8 cellular contexts compared by ENCODE assay signal in genomic region chr4:76197971-76198410, GRCh38.
DNase-seq lines count a peak whose midpoint lies in the region; ATAC-seq lines count a peak whose summit lies in the region.

No MANE protein-coding gene starts in this region.

- peak overlapping the region; percentile 27 for H3K4me3 Mint-ChIP-seq in stimulated activated effector memory CD8-positive, alpha-beta T cell treated with anti-CD3 and anti-CD28 coated beads, Interleukin-12 subunit alpha, Interleukin-12 subunit beta, amount 100 ng/mL, for 72 hours

- H3K4me1 Mint-ChIP-seq in stimulated activated effector memory CD8-positive, alpha-beta T cell treated with anti-CD3 and anti-CD28 coated beads, Interleukin-12 subunit alpha, Interleukin-12 subunit beta, amount 100 ng/mL, for 72 hours, result peaks cover 48% of the 10 kb centered on the region

- H3K27ac Mint-ChIP-seq in stimulated activated effector memory CD8-positive, alpha-beta T cell treated with anti-CD3 and anti-CD28 coated beads, Interleukin-12 subunit alpha, Interleukin-12 subunit beta, amount 100 ng/mL, for 72 hours, result peak overlapping the region; percentile 23

- no peaks in the 10 kb centered on the region for H3K9me3 Mint-ChIP-seq in stimulated activated effector memory CD8-positive, alpha-beta T cell treated with anti-CD3 and anti-CD28 coated beads, Interleukin-12 subunit alpha, Interleukin-12 subunit beta, amount 100 ng/mL, for 72 hours

- ATAC-seq in HG02678 (IDR thresholded peaks at IDR 0.05; ENCODE audit: unreplicated experiment), result peak; percentile 17
- ATAC-seq in stimulated activated effector memory CD8-positive, alpha-beta T cell treated with anti-CD3 and anti-CD28 coated beads, Interleukin-12 subunit alpha, Interleukin-12 subunit beta, amount 100 ng/mL, for 72 hours, result peak; percentile 50
- ATAC-seq in GM21576 (IDR thresholded peaks at IDR 0.05; ENCODE audit: unreplicated experiment), result no peak

- peaks cover 8% of the 10 kb centered on the region for H3K36me3 Mint-ChIP-seq in stimulated activated effector memory CD8-positive, alpha-beta T cell treated with anti-CD3 and anti-CD28 coated beads, Interleukin-12 subunit alpha, Interleukin-12 subunit beta, amount 100 ng/mL, for 72 hours

- DNase-seq in DMS 273 treated with DMSO at 0.1 percent for 48 hours (lab: John Stamatoyannopoulos, UW), result peak; percentile 94
- peak; percentile 28 for DNase-seq in NCI-H2227 (lab: John Stamatoyannopoulos, UW; ENCODE audit: unreplicated experiment)
- DNase-seq in anterior cingulate cortex (lab: John Stamatoyannopoulos, UW), result peak in 55 of 58 donors; percentile 2 to 88 (median 64)
- peak; percentile 79 for DNase-seq in inferior parietal cortex (ENCODE audit: extremely low spot score)
- no peak for DNase-seq in stimulated activated effector memory CD8-positive, alpha-beta T cell treated with anti-CD3 and anti-CD28 coated beads, Interleukin-12 subunit alpha, Interleukin-12 subunit beta, amount 100 ng/mL, for 72 hours (ENCODE audit: low spot score in 2 of 2)
- DNase-seq in GM19238 (ENCODE audit: insufficient read length, low spot score), result no peak

Comparison
In these comparisons a context has a peak if more than half of its experiments do, and no peak if none do; other contexts are left out.
1. DNase-seq: peak in DMS 273 treated with DMSO at 0.1 percent for 48 hours (single experiment), NCI-H2227 (single experiment), anterior cingulate cortex (55 of 58) and inferior parietal cortex (single experiment); none in stimulated activated effector memory CD8-positive, alpha-beta T cell treated with anti-CD3 and anti-CD28 coated beads, Interleukin-12 subunit alpha, Interleukin-12 subunit beta, amount 100 ng/mL, for 72 hours (0 of 2) and GM19238 (single experiment).